In genomic region chrX:34365482-34365881, GRCh38 we compare ENCODE assay signal across 11 cellular contexts.
DNase-seq lines count a peak whose midpoint lies in the region; ATAC-seq, FAIRE-seq and TF ChIP-seq lines count a peak whose summit lies in the region.
"Had no signal": no experiment of that assay in that cellular context is flagged by ENCODE, and none has a peak within 500 bp of the region (broad histone marks: within the 10 kb centered on the region; RNA-seq: fewer than 3 reads in every experiment).

No MANE protein-coding gene starts in this region.

- H3K9me3 ChIP-seq in H1 (ENCODE audit: insufficient read depth in 2 of 2, low read depth in 1 of 2, low read length in 1 of 2) (no peaks in the 10 kb centered on the region), osteoblast (ENCODE audit: low read depth, low read length) (no peaks in the 10 kb centered on the region), gastrocnemius medialis (no peaks in the 10 kb centered on the region)

- H2AK5ac ChIP-seq in H1 (ENCODE audit: low read depth, low read length) = no peak overlapping the region

- intact Hi-C loops in gastrocnemius medialis (cut with DNase I; ENCODE audit: low total_unique reads) = no loop called here

- H3K79me2 ChIP-seq in H1 (ENCODE audit: control insufficient read depth in 1 of 2, insufficient read depth in 2 of 2, low read length in 2 of 2) (no peaks in the 10 kb centered on the region), osteoblast (ENCODE audit: insufficient read depth, low read length) (no peaks in the 10 kb centered on the region)

- no peak overlapping the region for H3K9ac ChIP-seq in H1 (replicated peaks in 1 of 4; ENCODE audit: extremely low read depth in 1 of 4, low read depth in 3 of 4, low read length in 3 of 4)

- H3K14ac ChIP-seq in H1 (ENCODE audit: insufficient read length) = no peak overlapping the region

- no peaks in the 10 kb centered on the region for H3K79me1 ChIP-seq in H1 (ENCODE audit: low read depth, low read length)

- H2BK20ac ChIP-seq in H1 (ENCODE audit: low read length) = no peak overlapping the region

- H3K27me3 ChIP-seq in H1 (replicated peaks in 1 of 4; ENCODE audit: control insufficient read depth in 3 of 4, extremely low read depth in 1 of 4, insufficient read depth in 3 of 4, low read length in 3 of 4) (no peaks in the 10 kb centered on the region), osteoblast (ENCODE audit: insufficient read depth, low read length) (no peaks in the 10 kb centered on the region), gastrocnemius medialis (no peaks in the 10 kb centered on the region)

- no peak overlapping the region for H3K27ac ChIP-seq in H1 (ENCODE audit: low read depth, low read length)
- H3K27ac ChIP-seq in osteoblast (ENCODE audit: low read depth, low read length) = no peak overlapping the region
- no peak overlapping the region for H3K27ac ChIP-seq in gastrocnemius medialis

- FAIRE-seq in H1 (lab: Jason Lieb, UNC) = peak; percentile 66
- FAIRE-seq: islet of Langerhans had no signal

- H3K4me1 ChIP-seq in H1 (replicated peaks in 1 of 4; ENCODE audit: control insufficient read depth in 3 of 4, insufficient read depth in 4 of 4, low read length in 3 of 4) (no peaks in the 10 kb centered on the region), osteoblast (ENCODE audit: insufficient read depth, low read length) (no peaks in the 10 kb centered on the region), gastrocnemius medialis (no peaks in the 10 kb centered on the region)

- H3K4ac ChIP-seq in H1 (replicated peaks; ENCODE audit: insufficient read length, low read depth, low read length) = no peak overlapping the region

- no peaks in the 10 kb centered on the region for H3K23me2 ChIP-seq in H1 (ENCODE audit: low read depth, low read length)

- H4K5ac ChIP-seq in H1 (ENCODE audit: insufficient read length, low read depth, low read length) = no peak overlapping the region

- H2BK120ac ChIP-seq in H1 (replicated peaks; ENCODE audit: low read depth, low read length) = no peak overlapping the region

- TF ChIP-seq RAD21 in H1 (IDR thresholded peaks at IDR 0.05 in 1 of 2, conservative IDR thresholded peaks at IDR 0.05 in 1 of 2; ENCODE audit: low read depth in 2 of 2, low read length in 2 of 2) = peak; percentile 74 to 77

- no peak overlapping the region for H2BK5ac ChIP-seq in H1 (ENCODE audit: low read depth, low read length)

- H3K4me2 ChIP-seq in H1 (ENCODE audit: insufficient read depth in 1 of 2, low read depth in 2 of 2, low read length in 2 of 2) (no peak overlapping the region), osteoblast (ENCODE audit: insufficient read depth, low read length) (no peak overlapping the region)

- no peak overlapping the region for H3K56ac ChIP-seq in H1 (replicated peaks; ENCODE audit: insufficient read length, low read depth, low read length)

- peak; percentile 2 for DNase-seq in GM03348 (ENCODE audit: low spot score)
- peak; percentile 0 for DNase-seq in NCI-H510A (lab: John Stamatoyannopoulos, UW)
- DNase-seq in H1 (ENCODE audit: low read depth in 1 of 2, low spot score in 2 of 2) = no peak
- DNase-seq in osteoblast (ENCODE audit: insufficient read length, low spot score, missing footprints) = no peak
- no peak for DNase-seq in GDM1 (lab: John Stamatoyannopoulos, UW)
- no peak for DNase-seq in mesenteric fat pad (ENCODE audit: low spot score)
- no peak for DNase-seq in gastrocnemius medialis
- DNase-seq: RPMI8226; stimulated activated CD4-positive, alpha-beta T cell treated with anti-CD3 and anti-CD28 coated beads, Interleukin-4, amount 100 ng/mL, for 1 hour had no signal

- H2AFZ ChIP-seq in H1 (ENCODE audit: low read length) (no peak overlapping the region), osteoblast (ENCODE audit: low read length) (no peak overlapping the region)

- CTCF ChIA-PET in H1 (lab: Charles Lee; ENCODE audit: partially characterized antibody) = interaction anchor here (0.7 to 1.4 kb wide), 6 partner anchors 11 to 1346 kb away, joined by 3 read pairs; no protein-coding TSS in a partner anchor

- no peaks in the 10 kb centered on the region for H4K20me1 ChIP-seq in H1 (replicated peaks in 1 of 2; ENCODE audit: control insufficient read depth in 1 of 2, insufficient read depth in 2 of 2, low read length in 2 of 2)
- H4K20me1 ChIP-seq in osteoblast (ENCODE audit: insufficient read depth, low read length) = no peaks in the 10 kb centered on the region

- 58% methylated on average over 5 of the region's 5 CpGs; no CpG with 5 or more reads in 1 of the 2 experiments for WGBS in H1 (ENCODE audit: extremely low coverage in 1 of 2, insufficient coverage in 1 of 2, insufficient read length in 1 of 2, insufficient replicate concordance in 2 of 2, low coverage in 1 of 2, low lambda C conversion rate in 2 of 2, missing lambda C conversion rate in 1 of 2), 2 experiments

- TF ChIP-seq EP300 in H1 (IDR thresholded peaks at IDR 0.05; ENCODE audit: borderline replicate concordance in 1 of 2, low read depth in 2 of 2, low read length in 2 of 2) = no peak

- TF ChIP-seq CTCF in H1 (IDR thresholded peaks at IDR 0.05; ENCODE audit: control extremely low read depth in 1 of 3, insufficient read depth in 1 of 3, low read depth in 1 of 3, low read length in 3 of 3) = peak in 2 of 3 experiments; percentile 19 to 50; a peak in 2 of 4 replicates
- TF ChIP-seq CTCF in osteoblast (IDR thresholded peaks at IDR 0.05; ENCODE audit: extremely low read depth, low read depth, low read length) = peak; percentile 49
- no peak for TF ChIP-seq CTCF in gastrocnemius medialis (IDR thresholded peaks at IDR 0.05 in 4 of 5, conservative IDR thresholded peaks at IDR 0.05 in 1 of 5)

- no peaks in the 10 kb centered on the region for H3K36me3 ChIP-seq in H1 (ENCODE audit: control insufficient read depth in 2 of 4, insufficient read depth in 4 of 4, low read length in 3 of 4)
- no peaks in the 10 kb centered on the region for H3K36me3 ChIP-seq in osteoblast (ENCODE audit: insufficient read depth, low read length)
- no peaks in the 10 kb centered on the region for H3K36me3 ChIP-seq in gastrocnemius medialis

- no peak overlapping the region for H3K18ac ChIP-seq in H1 (ENCODE audit: extremely low read depth, low read length)

- no peak overlapping the region for H2BK15ac ChIP-seq in H1 (ENCODE audit: low read length)

- no peak overlapping the region for H2BK12ac ChIP-seq in H1 (ENCODE audit: low read depth, low read length)

- H4K91ac ChIP-seq in H1 (replicated peaks; ENCODE audit: insufficient read length, low read length) = no peak overlapping the region

- no peak overlapping the region for H4K8ac ChIP-seq in H1 (ENCODE audit: extremely low read depth, insufficient read depth, low read length)

- no peak for ATAC-seq in HG03280 (IDR thresholded peaks at IDR 0.05; ENCODE audit: unreplicated experiment)
- ATAC-seq in gastrocnemius medialis = no peak

- TF ChIP-seq POLR2A in H1 (IDR thresholded peaks at IDR 0.05; ENCODE audit: control extremely low read depth in 1 of 2, low read depth in 2 of 2, low read length in 2 of 2) (no peak), gastrocnemius medialis (IDR thresholded peaks at IDR 0.05) (no peak)

- no peak overlapping the region for H3K23ac ChIP-seq in H1 (ENCODE audit: insufficient read length)

- in situ Hi-C loops in gastrocnemius medialis (cut with MboI; ENCODE audit: low sequenced_read_pairs in 4 of 4) = no loop called here

- H3K4me3 ChIP-seq in H1 (ENCODE audit: extremely low read depth in 1 of 4, insufficient read depth in 2 of 4, low read depth in 3 of 4, low read length in 4 of 4) = no peak overlapping the region
- H3K4me3 ChIP-seq in osteoblast (ENCODE audit: insufficient read depth, low read length) = no peak overlapping the region
- H3K4me3 ChIP-seq in gastrocnemius medialis = no peak overlapping the region

- POLR2A ChIA-PET in H1 (lab: Charles Lee; ENCODE audit: partially characterized antibody) = no interaction called here

TF ChIP-seq in H1, 55 proteins besides CTCF, POLR2A, EP300 and RAD21:
- TF ChIP-seq CEBPB (IDR thresholded peaks at IDR 0.05; ENCODE audit: low read depth, low read length) (peak; percentile 19; the same call in 1 of the 2 replicates), TAF1 (IDR thresholded peaks at IDR 0.05; ENCODE audit: low read depth, low read length) (no peak), HDAC6 (IDR thresholded peaks at IDR 0.05; ENCODE audit: low read depth, low read length) (no peak)

Comparison
In these comparisons a context has a peak if more than half of its experiments do, and no peak if none do; other contexts are left out.
1. DNase-seq: peak in GM03348 (single experiment) and NCI-H510A (single experiment); none in H1 (0 of 2), osteoblast (single experiment), GDM1 (single experiment), mesenteric fat pad (single experiment) and gastrocnemius medialis (0 of 2).
2. CTCF ChIP-seq: peak in H1 (2 of 3) and osteoblast (single experiment); none in gastrocnemius medialis (0 of 5).